18 cellular contexts compared by ENCODE assay signal in genomic region chrX:31236231-31236630, GRCh38.
A peak's percentile ranks its signal among the peaks of the same experiment; 100 is the strongest.
DNase-seq lines count a peak whose midpoint lies in the region; ATAC-seq, FAIRE-seq and TF ChIP-seq lines count a peak whose summit lies in the region.
"Had no signal": no experiment of that assay in that cellular context is flagged by ENCODE, and none has a peak within 500 bp of the region (broad histone marks: within the 10 kb centered on the region; RNA-seq: fewer than 3 reads in every experiment).

No MANE protein-coding gene starts in this region.

- peaks cover 11% of the 10 kb centered on the region for H3K4me1 ChIP-seq in GM12878 (ENCODE audit: control insufficient read depth, insufficient read depth, low read length)
- H3K4me1 ChIP-seq in tibial artery, result no peaks in the 10 kb centered on the region
- no peaks in the 10 kb centered on the region for H3K4me1 ChIP-seq in right cardiac atrium (ENCODE audit: control insufficient read depth, insufficient read depth, low read length)
- H3K4me1 ChIP-seq: esophagus squamous epithelium, right lobe of liver, vagina had no signal

- H3K27me3 ChIP-seq in GM12878 (replicated peaks in 1 of 2; ENCODE audit: control insufficient read depth in 2 of 2, insufficient read depth in 2 of 2, low read length in 1 of 2), result no peaks in the 10 kb centered on the region; a peak in 1 of 4 replicates
- H3K27me3 ChIP-seq in tibial artery, result no peaks in the 10 kb centered on the region
- no peaks in the 10 kb centered on the region for H3K27me3 ChIP-seq in right cardiac atrium (ENCODE audit: control insufficient read depth, insufficient read depth)
- H3K27me3 ChIP-seq: esophagus squamous epithelium, right lobe of liver, vagina had no signal

- H3K27ac ChIP-seq in GM12878 (ENCODE audit: control insufficient read depth, insufficient read depth) (no peak overlapping the region), tibial artery (no peak overlapping the region), right cardiac atrium (ENCODE audit: low read length) (no peak overlapping the region)
- H3K27ac ChIP-seq: esophagus squamous epithelium, right lobe of liver, vagina had no signal

- FAIRE-seq in GM12878 (lab: Jason Lieb, UNC), result no peak
- FAIRE-seq: K562 had no signal

- H3K36me3 ChIP-seq in GM12878 (ENCODE audit: control insufficient read depth in 2 of 2, insufficient read depth in 2 of 2, low read length in 1 of 2), result no peaks in the 10 kb centered on the region
- no peaks in the 10 kb centered on the region for H3K36me3 ChIP-seq in tibial artery
- H3K36me3 ChIP-seq: esophagus squamous epithelium, right lobe of liver, vagina had no signal

- CTCF ChIA-PET in GM12878 (lab: Yijun Ruan, JAX), result interaction anchor here (0.6 to 2.1 kb wide), 6 partner anchors 11 to 142 kb away, joined by 3 to 8 read pairs (median 3); no protein-coding TSS in a partner anchor

- no peak for TF ChIP-seq POLR2A in GM12878 (IDR thresholded peaks at IDR 0.05; ENCODE audit: low read depth, low read length)

- in situ Hi-C loops in GM12878 (cut with MboI) (no loop called here), ACHN (cut with HindIII; ENCODE audit: low pct_ligation_motif_present, low pct_unique_long_range_greater_than_20kb, low sequenced_read_pairs) (no loop called here)

- POLR2A ChIA-PET in GM12878 (lab: Charles Lee), result interaction anchor here (2.5 kb wide), 1 partner anchor 12 kb away, joined by 9 read pairs; no protein-coding TSS in a partner anchor

- H3K4me3 ChIP-seq in GM12878 (no peak overlapping the region), tibial artery (no peak overlapping the region), right cardiac atrium (ENCODE audit: low read length) (no peak overlapping the region)
- H3K4me3 ChIP-seq: esophagus squamous epithelium, K562, right lobe of liver, vagina had no signal

- WGBS in GM12878 (ENCODE audit: insufficient coverage, insufficient replicate concordance, low lambda C conversion rate, missing lambda C conversion rate), result 10% methylated on average over 6 of the region's 6 CpGs
- WGBS in right cardiac atrium, result 75% methylated on average over 6 of the region's 6 CpGs

- intact Hi-C loops in GM12878 (cut with micrococcal nuclease; ENCODE audit: unreplicated experiment), result loop anchor here (10.0 kb wide), 1 partner anchor 661 kb away; the partner anchor contains the start of gene TASL
- intact Hi-C loops in tibial artery (cut with DNase I; ENCODE audit: low total_unique reads), result no loop called here
- intact Hi-C loops in right cardiac atrium (cut with DNase I), result no loop called here

- H3K79me2 ChIP-seq in GM12878 (ENCODE audit: control insufficient read depth, insufficient read depth, low read length), result no peaks in the 10 kb centered on the region

- ATAC-seq in GM18517 (IDR thresholded peaks at IDR 0.05; ENCODE audit: unreplicated experiment) (peak; percentile 58), GM21447 (IDR thresholded peaks at IDR 0.05; ENCODE audit: unreplicated experiment) (peak; percentile 65), HG03039 (IDR thresholded peaks at IDR 0.05; ENCODE audit: unreplicated experiment) (peak; percentile 55), GM12878 (peak; percentile 59), right cardiac atrium (no peak)
- ATAC-seq: K562, right lobe of liver had no signal

- SMC1A ChIA-PET in GM12878 (lab: Charles Lee; ENCODE audit: uncharacterized antibody, unreplicated experiment), result interaction anchor here (0.9 to 5.2 kb wide), 5 partner anchors 10 to 36 kb away, joined by 3 to 30 read pairs (median 4); no protein-coding TSS in a partner anchor

- no peak for TF ChIP-seq CTCF in GM12878 (IDR thresholded peaks at IDR 0.05 in 2 of 3, conservative IDR thresholded peaks at IDR 0.05 in 1 of 3; ENCODE audit: control insufficient read depth in 2 of 3, extremely low read depth in 1 of 3, insufficient read depth in 1 of 3, low read depth in 3 of 3, low read length in 3 of 3)
- TF ChIP-seq CTCF in tibial artery (IDR thresholded peaks at IDR 0.05), result no peak

- no peak overlapping the region for H3K9ac ChIP-seq in GM12878 (ENCODE audit: control insufficient read depth, insufficient read depth, low read length)

- H3K9me3 ChIP-seq in GM12878 (replicated peaks; ENCODE audit: control insufficient read depth, insufficient read depth, low read length) (no peaks in the 10 kb centered on the region), tibial artery (no peaks in the 10 kb centered on the region), right cardiac atrium (ENCODE audit: control insufficient read depth, low read length) (no peaks in the 10 kb centered on the region)
- H3K9me3 ChIP-seq: esophagus squamous epithelium, right lobe of liver, vagina had no signal

- H2AFZ ChIP-seq in GM12878 (ENCODE audit: control insufficient read depth, low read depth, low read length), result no peak overlapping the region

- TF ChIP-seq EP300 in GM12878 (IDR thresholded peaks at IDR 0.05; ENCODE audit: borderline replicate concordance in 1 of 2, control insufficient read depth in 1 of 2, low read depth in 2 of 2, low read length in 2 of 2), result peak; percentile 49 to 63; a peak in 2 of 4 replicates

- no TSS peak for BruUV-seq in GM12878 (replicated peaks; lab: Mats Ljungman, UMichigan)

- no peak for TF ChIP-seq RAD21 in GM12878 (IDR thresholded peaks at IDR 0.05; ENCODE audit: insufficient read depth, low read depth, low read length)

- H4K20me1 ChIP-seq in GM12878 (ENCODE audit: control insufficient read depth, insufficient read depth), result no peaks in the 10 kb centered on the region

- H3K4me2 ChIP-seq in GM12878 (ENCODE audit: control insufficient read depth, insufficient read depth), result no peak overlapping the region

- DNase-seq in GM12878 (ENCODE audit: low read depth, low spot score), result no peak
- no peak for DNase-seq in KG1 (lab: John Stamatoyannopoulos, UW)
- DNase-seq in ACHN, result no peak
- DNase-seq in tibial artery, result no peak
- no peak for DNase-seq in right cardiac atrium
- DNase-seq: activated CD4-positive, alpha-beta T cell treated with anti-CD3 and anti-CD28 coated beads, Interleukin-2, amount 10 ng/mL, durations not matched to agents 24 days and 14 days; esophagus squamous epithelium; GOT3; NCI-H1417 treated with DMSO at 0.1 percent for 48 hours; NCI-H526; right lobe of liver; stimulated activated CD4-positive, alpha-beta T cell treated with anti-CD3 and anti-CD28 coated beads, Interleukin-4, amount 100 ng/mL, for 24 hours; stimulated activated naive CD4-positive, alpha-beta T cell had no signal

- RAD21 ChIA-PET in GM12878 (lab: Charles Lee; ENCODE audit: unreplicated experiment), result interaction anchor here (0.6 to 2.7 kb wide), 5 partner anchors 11 to 35 kb away, joined by 3 to 11 read pairs (median 3); no protein-coding TSS in a partner anchor

TF ChIP-seq in GM12878, 131 proteins besides CTCF, POLR2A, EP300 and RAD21 (continues in another document):
- TF ChIP-seq CHD4 (IDR thresholded peaks at IDR 0.05), result no peak
- no peak; the same call in 1 of the 2 replicates for TF ChIP-seq IKZF1 (conservative IDR thresholded peaks at IDR 0.05)
- peak; percentile 51; the same call in 1 of the 2 replicates for TF ChIP-seq TCF3 (IDR thresholded peaks at IDR 0.05; ENCODE audit: borderline replicate concordance, insufficient read depth, low read depth, low read length)
- no peak for TF ChIP-seq MYC (IDR thresholded peaks at IDR 0.05; ENCODE audit: insufficient read depth, insufficient read length, insufficient replicate concordance, low read length, severe bottlenecking)
- TF ChIP-seq JUNB (IDR thresholded peaks at IDR 0.05), result 0 out of 2 replicates have a peak, but pooled peaks have one; percentile 18
- 0 out of 2 replicates have a peak, but pooled peaks have one; percentile 19 for TF ChIP-seq CBFB (IDR thresholded peaks at IDR 0.05; ENCODE audit: low read depth)
- TF ChIP-seq RB1 (IDR thresholded peaks at IDR 0.05; ENCODE audit: borderline replicate concordance), result no peak
- peak; percentile 57 to 94 for TF ChIP-seq EGR1 (IDR thresholded peaks at IDR 0.05; ENCODE audit: borderline replicate concordance in 1 of 2, low read depth in 2 of 2, low read length in 2 of 2)
- peak; percentile 23 to 52; a peak in 2 of 4 replicates for TF ChIP-seq IKZF2 (IDR thresholded peaks at IDR 0.05)
- no peak for TF ChIP-seq CBX3 (IDR thresholded peaks at IDR 0.05; ENCODE audit: borderline replicate concordance, low read depth)
- peak; percentile 60; the same call in 1 of the 2 replicates for TF ChIP-seq TCF12 (IDR thresholded peaks at IDR 0.05; ENCODE audit: low read depth, low read length)
- TF ChIP-seq PAX5 (IDR thresholded peaks at IDR 0.05; ENCODE audit: borderline replicate concordance, low read depth, low read length), result peak; percentile 77; the same call in 1 of the 2 replicates
- TF ChIP-seq FOXM1 (IDR thresholded peaks at IDR 0.05; ENCODE audit: low read depth, low read length), result peak; percentile 68; the same call in 1 of the 2 replicates
- peak; percentile 53; the same call in 1 of the 2 replicates for TF ChIP-seq ATF7 (IDR thresholded peaks at IDR 0.05; ENCODE audit: low read depth)
- peak; percentile 54 for TF ChIP-seq MEF2B (IDR thresholded peaks at IDR 0.05; ENCODE audit: partially characterized antibody, poor library complexity, severe bottlenecking)
- TF ChIP-seq PKNOX1 (IDR thresholded peaks at IDR 0.05), result no peak
- TF ChIP-seq JUND (IDR thresholded peaks at IDR 0.05; ENCODE audit: low read depth, low read length), result no peak
- TF ChIP-seq SUPT20H (IDR thresholded peaks at IDR 0.05; ENCODE audit: borderline replicate concordance, control insufficient read depth, low read depth, low read length), result no peak
- TF ChIP-seq CREM (IDR thresholded peaks at IDR 0.05; ENCODE audit: low read depth), result peak; percentile 81
- TF ChIP-seq MTA2 (IDR thresholded peaks at IDR 0.05; ENCODE audit: low read depth), result peak; percentile 74
- TF ChIP-seq NFIC (IDR thresholded peaks at IDR 0.05; ENCODE audit: low read depth, low read length), result peak; percentile 47; the same call in 1 of the 2 replicates

Comparison
In these comparisons a context has a peak if more than half of its experiments do, and no peak if none do; other contexts are left out.
1. ATAC-seq: peak in GM18517 (single experiment), GM21447 (single experiment), HG03039 (single experiment) and GM12878 (single experiment); none in right cardiac atrium (0 of 2).